8 cellular contexts compared by ENCODE assay signal in the genomic region with DNA sequence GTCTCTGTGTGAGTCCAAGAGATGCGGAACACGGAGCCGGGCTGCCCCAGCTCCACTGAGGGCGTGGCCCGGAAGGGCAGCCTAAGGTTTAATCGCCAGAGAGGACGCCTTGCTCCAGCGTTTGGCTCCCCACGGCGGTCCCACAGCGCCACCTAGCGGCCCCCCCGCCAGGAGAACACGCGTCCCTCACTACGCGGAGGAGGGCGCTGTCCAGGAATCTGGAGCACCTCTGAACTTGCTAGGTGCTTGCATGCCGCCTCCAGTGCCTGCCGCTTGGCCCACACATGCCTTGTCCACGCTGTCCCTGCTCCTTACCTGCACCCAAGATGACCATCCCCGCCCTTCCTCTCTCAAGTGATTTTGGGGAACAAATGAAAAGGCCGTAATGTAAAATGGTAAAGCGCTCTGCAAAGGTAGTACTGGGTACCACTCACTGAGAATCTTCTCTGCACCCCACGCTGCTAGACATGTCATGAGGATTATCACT. TPM values are rescaled to one million over a fixed set of nuclear protein-coding genes. Genes with fewer than 3 reads are reported as not detected.
DNase-seq lines count a peak whose midpoint lies in the region; ATAC-seq, FAIRE-seq and TF ChIP-seq lines count a peak whose summit lies in the region.

No MANE protein-coding gene starts in this region.

- no peaks in the 10 kb centered on the region for H4K20me1 ChIP-seq in HepG2 (ENCODE audit: insufficient read depth, low read length)

- POLR2A ChIA-PET in activated CD4-positive, alpha-beta T cell treated with anti-CD3 and anti-CD28 coated beads for 36 hours (lab: Charles Lee) = no interaction called here
- POLR2A ChIA-PET in HepG2 (lab: Yijun Ruan, JAX) = no interaction called here

- H3K36me3 Mint-ChIP-seq in activated CD4-positive, alpha-beta T cell treated with anti-CD3 and anti-CD28 coated beads for 36 hours (ENCODE audit: low read depth) = no peaks in the 10 kb centered on the region
- peaks cover 2% of the 10 kb centered on the region for H3K36me3 Mint-ChIP-seq in chondrocyte (ENCODE audit: low read depth)

- H3K4me3 Mint-ChIP-seq in activated CD4-positive, alpha-beta T cell treated with anti-CD3 and anti-CD28 coated beads for 36 hours = peak overlapping the region; percentile 25
- peak overlapping the region; percentile 33 for H3K4me3 Mint-ChIP-seq in chondrocyte (ENCODE audit: unreplicated experiment)

- H3K9me3 Mint-ChIP-seq in activated CD4-positive, alpha-beta T cell treated with anti-CD3 and anti-CD28 coated beads for 36 hours (ENCODE audit: low read depth) = no peaks in the 10 kb centered on the region
- H3K9me3 Mint-ChIP-seq in chondrocyte (ENCODE audit: low read depth) = no peaks in the 10 kb centered on the region

- no peak overlapping the region for H3K9ac ChIP-seq in HepG2 (ENCODE audit: insufficient read depth, low read depth, low read length)

- H3K4me2 ChIP-seq in HepG2 (ENCODE audit: low read depth, low read length) = peak overlapping the region; percentile 45

- CTCF ChIA-PET in activated CD4-positive, alpha-beta T cell treated with anti-CD3 and anti-CD28 coated beads for 36 hours (lab: Charles Lee) = interaction anchor here (0.5 to 2.0 kb wide), 18 partner anchors 10 to 419 kb away, joined by 3 to 26 read pairs (median 4); a partner anchor contains a TSS
- CTCF ChIA-PET in HepG2 (lab: Yijun Ruan, JAX; ENCODE audit: low intra/inter-chr PET ratio, low total read pairs) = interaction anchor here (0.6 to 2.7 kb wide), 7 partner anchors 216 to 406 kb away, joined by 3 to 45 read pairs (median 4); no protein-coding TSS in a partner anchor

- H3K79me2 ChIP-seq in HepG2 (ENCODE audit: insufficient read depth, low read length) = no peaks in the 10 kb centered on the region

- TF ChIP-seq RAD21 in HepG2 (CRISPR knock-in tag; IDR thresholded peaks at IDR 0.05) = peak; percentile 99

- ATAC-seq in HG03378 (IDR thresholded peaks at IDR 0.05; ENCODE audit: unreplicated experiment) (peak; percentile 94), HepG2 (peak; percentile 98)
- ATAC-seq in activated CD4-positive, alpha-beta T cell treated with anti-CD3 and anti-CD28 coated beads for 36 hours = peak; percentile 98

- H3K4me1 ChIP-seq in HepG2 (ENCODE audit: insufficient read depth, low read length) = peaks cover 4% of the 10 kb centered on the region; the same call in 1 of the 2 replicates

- in situ Hi-C loops in HepG2 (cut with HindIII; ENCODE audit: extremely low pct_ligation_motif_present, low pct_unique_long_range_greater_than_20kb) = loop anchor here (5.0 kb wide), 2 partner anchors 217 to 392 kb away; no protein-coding TSS in a partner anchor

- BruUV-seq in HepG2 (replicated peaks; lab: Mats Ljungman, UMichigan) = no TSS peak

- DNase-seq in GM19240 (ENCODE audit: insufficient read length, low spot score) = peak; percentile 81
- DNase-seq in NCI-H460 (ENCODE audit: extremely low read depth, low read depth) = peak; percentile 76
- peak; percentile 95 for DNase-seq in activated CD4-positive, alpha-beta T cell treated with anti-CD3 and anti-CD28 coated beads for 36 hours
- DNase-seq in chondrocyte (ENCODE audit: low spot score) = no peak
- DNase-seq in HepG2 (ENCODE audit: low spot score) = peak; percentile 76
- peak; percentile 45 to 91 (median 68) for DNase-seq in stimulated activated CD4-positive, alpha-beta T cell treated with anti-CD3 and anti-CD28 coated beads, TNF-alpha, amount 100 ng/mL, for 1 hour (ENCODE audit: low read depth in 3 of 3, low spot score in 1 of 3)

- FAIRE-seq in HepG2 (lab: Jason Lieb, UNC) = peak; percentile 40

- TF ChIP-seq CTCF in C4-2B (conservative IDR thresholded peaks at IDR 0.05) (peak; percentile 100), chondrocyte (IDR thresholded peaks at IDR 0.05) (peak; percentile 100), HepG2 (CRISPR knock-in tag; IDR thresholded peaks at IDR 0.05) (peak; percentile 100)

- no peak for TF ChIP-seq POLR2A in HepG2 (IDR thresholded peaks at IDR 0.05; ENCODE audit: insufficient read depth in 1 of 2, low read depth in 2 of 2, low read length in 2 of 2)

- H3K27ac Mint-ChIP-seq in activated CD4-positive, alpha-beta T cell treated with anti-CD3 and anti-CD28 coated beads for 36 hours = no peak overlapping the region
- no peak overlapping the region for H3K27ac Mint-ChIP-seq in chondrocyte (ENCODE audit: unreplicated experiment)

- peaks cover 7% of the 10 kb centered on the region for H3K4me1 Mint-ChIP-seq in activated CD4-positive, alpha-beta T cell treated with anti-CD3 and anti-CD28 coated beads for 36 hours
- peaks cover 4% of the 10 kb centered on the region for H3K4me1 Mint-ChIP-seq in chondrocyte (ENCODE audit: low read depth)

- H3K4me3 ChIP-seq in HepG2 (replicated peaks in 1 of 3; ENCODE audit: insufficient read depth in 1 of 3, low read depth in 2 of 3, low read length in 3 of 3) = no peak overlapping the region; a peak in 1 of 6 replicates

- peaks cover 4 to 28% of the 10 kb centered on the region in 2 experiments; a peak in 4 of 5 replicates for H3K27me3 ChIP-seq in HepG2 (ENCODE audit: control insufficient read depth in 1 of 2, insufficient read depth in 2 of 2, low read length in 2 of 2)

- 14% methylated on average over 12 of the region's 25 CpGs for WGBS in HepG2 (ENCODE audit: low lambda C conversion rate)

- no peaks in the 10 kb centered on the region for H3K9me3 ChIP-seq in HepG2 (ENCODE audit: low read length)

- TF ChIP-seq EP300 in HepG2 (IDR thresholded peaks at IDR 0.05; ENCODE audit: low read depth in 2 of 2, low read length in 2 of 2) (no peak), HepG2 (CRISPR knock-in tag; IDR thresholded peaks at IDR 0.05; ENCODE audit: borderline replicate concordance) (no peak)

- intact Hi-C loops in activated CD4-positive, alpha-beta T cell treated with anti-CD3 and anti-CD28 coated beads for 36 hours (cut with DNase I, micrococcal nuclease) = loop anchor here (1.0 to 2.0 kb wide), 6 partner anchors 217 to 913 kb away; no protein-coding TSS in a partner anchor
- intact Hi-C loops in HepG2 (cut with micrococcal nuclease; ENCODE audit: unreplicated experiment) = loop anchor here (1.0 to 10.0 kb wide), 4 partner anchors 125 to 393 kb away; no protein-coding TSS in a partner anchor

- peaks cover 19% of the 10 kb centered on the region for H3K27me3 Mint-ChIP-seq in activated CD4-positive, alpha-beta T cell treated with anti-CD3 and anti-CD28 coated beads for 36 hours
- H3K27me3 Mint-ChIP-seq in chondrocyte (ENCODE audit: low read depth) = peaks cover 46% of the 10 kb centered on the region

- no peaks in the 10 kb centered on the region for H3K36me3 ChIP-seq in HepG2 (replicated peaks in 1 of 2; ENCODE audit: control insufficient read depth in 1 of 2, insufficient read depth in 2 of 2, low read length in 2 of 2)

- H2AFZ ChIP-seq in HepG2 (ENCODE audit: low read length) = no peak overlapping the region

- H3K27ac ChIP-seq in C4-2B (no peak overlapping the region), HepG2 (ENCODE audit: extremely low read length, insufficient read depth, low read length) (no peak overlapping the region)

RNA-seq across cellular contexts. Expression of a gene that starts 14.4 kb away (rescaled TPM):
- 86.1 and 98.8 TPM in 2 replicates for total RNA-seq in NCI-H460 (2014; rRNA removed; shearing (Covaris generic))
- polyA plus RNA-seq in NCI-H460 (2014; cell fraction: nucleus; rRNA removed) = 66.3 and 70.8 TPM in 2 replicates
- 10 to 100 TPM; 72.4 to 80.6 TPM for total RNA-seq in activated CD4-positive, alpha-beta T cell treated with anti-CD3 and anti-CD28 coated beads for 36 hours
- total RNA-seq in chondrocyte (29.5 to 31.2 TPM (median 31.1 TPM) in 3 replicates), HepG2 (2016; rRNA removed; fragmentation: Illumina TruSeq; extraction: Trizol) (113 and 139 TPM in 2 replicates)
- 38.6 and 46.4 TPM in 2 replicates for total RNA-seq in HepG2 (2016; cell fraction: cytosol; rRNA removed; fragmentation: Illumina TruSeq; extraction: Trizol; ENCODE audit: low read depth)
- total RNA-seq in HepG2 (2016; cell fraction: insoluble cytoplasmic fraction; rRNA removed; fragmentation: Illumina TruSeq; extraction: Trizol) = 114 and 134 TPM in 2 replicates
- total RNA-seq in HepG2 (2016; cell fraction: membrane; rRNA removed; fragmentation: Illumina TruSeq; extraction: Trizol) = 49.5 and 56.4 TPM in 2 replicates
- total RNA-seq in HepG2 (2016; cell fraction: nucleus; rRNA removed; fragmentation: Illumina TruSeq; extraction: Trizol) = 67.5 and 73.1 TPM in 2 replicates
- polyA plus RNA-seq in HepG2 (2011; rRNA removed) = 37.8 and 52.7 TPM in 2 replicates
- polyA plus RNA-seq in HepG2 (2011; cell fraction: cytosol; rRNA removed) = 42.9 and 45.8 TPM in 2 replicates
- 21.9 and 27.2 TPM in 2 replicates for polyA plus RNA-seq in HepG2 (2011; cell fraction: nucleus; rRNA removed)
- 40.4 and 53.7 TPM in 2 replicates for polyA plus RNA-seq in HepG2 (2012)
- polyA plus RNA-seq in HepG2 (2016; cell fraction: cytosol; fragmentation: Illumina TruSeq; extraction: Trizol; ENCODE audit: low read depth) = 38.9 and 39.2 TPM in 2 replicates
- polyA plus RNA-seq in HepG2 (2016; cell fraction: insoluble cytoplasmic fraction; fragmentation: Illumina TruSeq; extraction: Trizol; ENCODE audit: low read depth) = 121 and 130 TPM in 2 replicates
- polyA plus RNA-seq in HepG2 (2016; cell fraction: membrane; fragmentation: Illumina TruSeq; extraction: Trizol; ENCODE audit: low read depth) = 40.0 and 46.6 TPM in 2 replicates
- 70.7 and 73.3 TPM in 2 replicates for polyA plus RNA-seq in HepG2 (2016; cell fraction: nucleus; fragmentation: Illumina TruSeq; extraction: Trizol; ENCODE audit: insufficient read depth, low read depth)
- polyA minus RNA-seq in HepG2 (2011; rRNA and poly(A)+ RNA removed; ENCODE audit: low replicate concordance) = 13.0 and 15.3 TPM in 2 replicates
- 20.8 and 25.8 TPM in 2 replicates for polyA minus RNA-seq in HepG2 (2011; cell fraction: cytosol; rRNA and poly(A)+ RNA removed)
- 64.6 and 72.1 TPM in 2 replicates for polyA minus RNA-seq in HepG2 (2011; cell fraction: nucleus; rRNA and poly(A)+ RNA removed)
